Comparison of ENCODE assay signal across 28 cellular contexts in genomic region chr12:115988193-115988592, GRCh38.
DNase-seq lines count a peak whose midpoint lies in the region; ATAC-seq and TF ChIP-seq lines count a peak whose summit lies in the region.
"Had no signal": no experiment of that assay in that cellular context is flagged by ENCODE, and none has a peak within 500 bp of the region (broad histone marks: within the 10 kb centered on the region; RNA-seq: fewer than 3 reads in every experiment).

No MANE protein-coding gene starts in this region.

- H3K4me2 ChIP-seq in PC-3 (ENCODE audit: low read length): peak overlapping the region; percentile 34; the same call in 1 of the 2 replicates

- H3F3A ChIP-seq in PC-3 (ENCODE audit: low read length, unreplicated experiment): no peaks in the 10 kb centered on the region

- H3K79me2 ChIP-seq in PC-3 (ENCODE audit: low read length): peaks cover 32% of the 10 kb centered on the region

- H3K27ac ChIP-seq in PC-3 (ENCODE audit: low read length): no peak overlapping the region
- H3K27ac ChIP-seq in tibial artery: no peak overlapping the region
- no peak overlapping the region for H3K27ac ChIP-seq in lower lobe of right lung
- H3K27ac ChIP-seq: gastroesophageal sphincter, RWPE1, upper lobe of right lung had no signal

- POLR2A ChIA-PET in activated naive CD8-positive, alpha-beta T cell treated with anti-CD3 and anti-CD28 coated beads, Interleukin-2, amount 10 ng/mL, durations not matched to agents 7 days and 5 days (lab: Charles Lee): no interaction called here
- POLR2A ChIA-PET in PC-3 (lab: Charles Lee; ENCODE audit: unreplicated experiment): no interaction called here

- H3K27me3 ChIP-seq in PC-3 (ENCODE audit: low read length) (no peaks in the 10 kb centered on the region), tibial artery (no peaks in the 10 kb centered on the region), lower lobe of right lung (ENCODE audit: low read depth) (no peaks in the 10 kb centered on the region)
- H3K27me3 ChIP-seq: gastroesophageal sphincter, upper lobe of right lung had no signal

- no peaks in the 10 kb centered on the region for H3K9me3 Mint-ChIP-seq in activated naive CD8-positive, alpha-beta T cell treated with anti-CD3 and anti-CD28 coated beads, Interleukin-2, amount 10 ng/mL, durations not matched to agents 7 days and 5 days
- no peaks in the 10 kb centered on the region for H3K9me3 Mint-ChIP-seq in activated naive CD8-positive, alpha-beta T cell treated with anti-CD3 and anti-CD28 coated beads, Interleukin-2, amount 50 U/mL, for 24 hours
- H3K9me3 Mint-ChIP-seq in memory B cell: no peaks in the 10 kb centered on the region
- no peaks in the 10 kb centered on the region for H3K9me3 Mint-ChIP-seq in stimulated activated naive B cell treated with anti-CD40 and anti-IgM and Interleukin-4, amounts not matched to agents 10 μg/mL and 1 μg/mL and 100 μg/mL, for 72 hours
- H3K9me3 Mint-ChIP-seq: activated CD4-positive, alpha-beta memory T cell treated with anti-CD3 and anti-CD28 coated beads, Interleukin-2, amount 10 ng/mL, durations not matched to agents 7 days and 5 days; activated naive CD8-positive, alpha-beta T cell treated with anti-CD3 and anti-CD28 coated beads for 36 hours; central memory CD8-positive, alpha-beta T cell; IgD-negative memory B cell had no signal

- ATAC-seq in activated naive CD8-positive, alpha-beta T cell treated with anti-CD3 and anti-CD28 coated beads, Interleukin-2, amount 10 ng/mL, durations not matched to agents 7 days and 5 days (ENCODE audit: low read depth): no peak
- no peak for ATAC-seq in activated naive CD8-positive, alpha-beta T cell treated with anti-CD3 and anti-CD28 coated beads, Interleukin-2, amount 50 U/mL, for 24 hours
- 0 out of 2 replicates have a peak, but pooled peaks have one; percentile 14 for ATAC-seq in PC-3
- no peak for ATAC-seq in memory B cell (ENCODE audit: low read depth)
- no peak for ATAC-seq in stimulated activated naive B cell treated with anti-CD40 and anti-IgM and Interleukin-4, amounts not matched to agents 10 μg/mL and 1 μg/mL and 100 μg/mL, for 72 hours (replicated peaks)
- ATAC-seq in left ventricle myocardium superior: no peak
- no peak for ATAC-seq in lower lobe of right lung
- ATAC-seq: activated CD4-positive, CD25-positive, alpha-beta regulatory T cell treated with anti-CD3 and anti-CD28 coated beads, Interleukin-2, amount 50 U/mL, for 24 hours; gastroesophageal sphincter; left lobe of liver; right cardiac atrium; upper lobe of right lung had no signal

- H3K27me3 Mint-ChIP-seq in activated naive CD8-positive, alpha-beta T cell treated with anti-CD3 and anti-CD28 coated beads, Interleukin-2, amount 10 ng/mL, durations not matched to agents 7 days and 5 days: no peaks in the 10 kb centered on the region
- H3K27me3 Mint-ChIP-seq in activated naive CD8-positive, alpha-beta T cell treated with anti-CD3 and anti-CD28 coated beads, Interleukin-2, amount 50 U/mL, for 24 hours: no peaks in the 10 kb centered on the region
- no peaks in the 10 kb centered on the region for H3K27me3 Mint-ChIP-seq in memory B cell
- H3K27me3 Mint-ChIP-seq in stimulated activated naive B cell treated with anti-CD40 and anti-IgM and Interleukin-4, amounts not matched to agents 10 μg/mL and 1 μg/mL and 100 μg/mL, for 72 hours: no peaks in the 10 kb centered on the region
- H3K27me3 Mint-ChIP-seq: activated CD4-positive, alpha-beta memory T cell treated with anti-CD3 and anti-CD28 coated beads, Interleukin-2, amount 10 ng/mL, durations not matched to agents 7 days and 5 days; activated naive CD8-positive, alpha-beta T cell treated with anti-CD3 and anti-CD28 coated beads for 36 hours; central memory CD8-positive, alpha-beta T cell; IgD-negative memory B cell had no signal

- H3K9me2 ChIP-seq in PC-3 (replicated peaks; ENCODE audit: low read length): no peaks in the 10 kb centered on the region

- H4K20me1 ChIP-seq in PC-3 (ENCODE audit: low read length): peaks cover 4% of the 10 kb centered on the region; the same call in 1 of the 2 replicates

- H3K36me3 ChIP-seq in PC-3 (ENCODE audit: low read depth, low read length) (peaks cover 52% of the 10 kb centered on the region), tibial artery (peaks cover 21 to 65% (median 52%) of the 10 kb centered on the region in 3 donors), lower lobe of right lung (peaks cover 91% of the 10 kb centered on the region)

- peaks cover 22% of the 10 kb centered on the region for H3K4me1 Mint-ChIP-seq in activated naive CD8-positive, alpha-beta T cell treated with anti-CD3 and anti-CD28 coated beads, Interleukin-2, amount 10 ng/mL, durations not matched to agents 7 days and 5 days
- peaks cover 20% of the 10 kb centered on the region for H3K4me1 Mint-ChIP-seq in activated naive CD8-positive, alpha-beta T cell treated with anti-CD3 and anti-CD28 coated beads, Interleukin-2, amount 50 U/mL, for 24 hours
- H3K4me1 Mint-ChIP-seq in memory B cell: peaks cover 23% of the 10 kb centered on the region
- peaks cover 24 to 33% of the 10 kb centered on the region in 2 donors for H3K4me1 Mint-ChIP-seq in stimulated activated naive B cell treated with anti-CD40 and anti-IgM and Interleukin-4, amounts not matched to agents 10 μg/mL and 1 μg/mL and 100 μg/mL, for 72 hours

- no peak overlapping the region for H3K9ac ChIP-seq in PC-3 (ENCODE audit: low read length)

- H3K4me3 ChIP-seq in PC-3 (ENCODE audit: low read length) (no peak overlapping the region), tibial artery (no peak overlapping the region), lower lobe of right lung (no peak overlapping the region)
- H3K4me3 ChIP-seq: gastroesophageal sphincter, upper lobe of right lung had no signal

- H3K9me3 ChIP-seq in PC-3 (ENCODE audit: low read length) (no peaks in the 10 kb centered on the region), tibial artery (no peaks in the 10 kb centered on the region), lower lobe of right lung (no peaks in the 10 kb centered on the region)
- H3K9me3 ChIP-seq: gastroesophageal sphincter, upper lobe of right lung had no signal

- TF ChIP-seq CTCF in PC-3 (conservative IDR thresholded peaks at IDR 0.05; ENCODE audit: low read depth, low read length) (no peak), tibial artery (IDR thresholded peaks at IDR 0.05) (no peak), lower lobe of right lung (IDR thresholded peaks at IDR 0.05) (no peak)

- BruUV-seq in PC-3 (replicated peaks; lab: Mats Ljungman, UMichigan): no TSS peak

- no peak overlapping the region for H2AFZ ChIP-seq in PC-3 (ENCODE audit: low read length)

- H3K36me3 Mint-ChIP-seq in activated naive CD8-positive, alpha-beta T cell treated with anti-CD3 and anti-CD28 coated beads, Interleukin-2, amount 10 ng/mL, durations not matched to agents 7 days and 5 days: peaks cover 43% of the 10 kb centered on the region
- peaks cover 26% of the 10 kb centered on the region for H3K36me3 Mint-ChIP-seq in activated naive CD8-positive, alpha-beta T cell treated with anti-CD3 and anti-CD28 coated beads, Interleukin-2, amount 50 U/mL, for 24 hours (ENCODE audit: low read depth)
- H3K36me3 Mint-ChIP-seq in memory B cell: peaks cover 38% of the 10 kb centered on the region
- peaks cover 45 to 60% of the 10 kb centered on the region in 2 donors for H3K36me3 Mint-ChIP-seq in stimulated activated naive B cell treated with anti-CD40 and anti-IgM and Interleukin-4, amounts not matched to agents 10 μg/mL and 1 μg/mL and 100 μg/mL, for 72 hours

- H3K4me1 ChIP-seq in PC-3 (ENCODE audit: insufficient read depth, low read length) (peaks cover 17% of the 10 kb centered on the region), tibial artery (peaks cover 0 to 16% (median 0%) of the 10 kb centered on the region in 4 donors), lower lobe of right lung (peaks cover 10% of the 10 kb centered on the region)

- H3K4me3 Mint-ChIP-seq in activated naive CD8-positive, alpha-beta T cell treated with anti-CD3 and anti-CD28 coated beads, Interleukin-2, amount 10 ng/mL, durations not matched to agents 7 days and 5 days: peak overlapping the region; percentile 31
- H3K4me3 Mint-ChIP-seq in activated naive CD8-positive, alpha-beta T cell treated with anti-CD3 and anti-CD28 coated beads, Interleukin-2, amount 50 U/mL, for 24 hours: no peak overlapping the region
- no peak overlapping the region for H3K4me3 Mint-ChIP-seq in memory B cell
- H3K4me3 Mint-ChIP-seq in stimulated activated naive B cell treated with anti-CD40 and anti-IgM and Interleukin-4, amounts not matched to agents 10 μg/mL and 1 μg/mL and 100 μg/mL, for 72 hours: no peak overlapping the region
- H3K4me3 Mint-ChIP-seq: activated CD4-positive, alpha-beta memory T cell treated with anti-CD3 and anti-CD28 coated beads, Interleukin-2, amount 10 ng/mL, durations not matched to agents 7 days and 5 days; activated naive CD8-positive, alpha-beta T cell treated with anti-CD3 and anti-CD28 coated beads for 36 hours; central memory CD8-positive, alpha-beta T cell had no signal

- intact Hi-C loops in PC-3 (cut with micrococcal nuclease) (no loop called here), tibial artery (cut with DNase I; ENCODE audit: low total_unique reads) (no loop called here), left ventricle myocardium superior (cut with micrococcal nuclease) (no loop called here), lower lobe of right lung (cut with DNase I) (no loop called here)

- CTCF ChIA-PET in PC-3 (lab: Charles Lee): interaction anchor here (0.6 kb wide), 1 partner anchor 358 kb away, joined by 5 read pairs; no protein-coding TSS in a partner anchor

- peak overlapping the region; percentile 61 for H3K27ac Mint-ChIP-seq in activated naive CD8-positive, alpha-beta T cell treated with anti-CD3 and anti-CD28 coated beads, Interleukin-2, amount 10 ng/mL, durations not matched to agents 7 days and 5 days
- no peak overlapping the region for H3K27ac Mint-ChIP-seq in activated naive CD8-positive, alpha-beta T cell treated with anti-CD3 and anti-CD28 coated beads, Interleukin-2, amount 50 U/mL, for 24 hours
- H3K27ac Mint-ChIP-seq in memory B cell: peak overlapping the region; percentile 39
- H3K27ac Mint-ChIP-seq in stimulated activated naive B cell treated with anti-CD40 and anti-IgM and Interleukin-4, amounts not matched to agents 10 μg/mL and 1 μg/mL and 100 μg/mL, for 72 hours: peak overlapping the region; percentile 27
- H3K27ac Mint-ChIP-seq: activated CD4-positive, alpha-beta memory T cell treated with anti-CD3 and anti-CD28 coated beads, Interleukin-2, amount 10 ng/mL, durations not matched to agents 7 days and 5 days; activated naive CD8-positive, alpha-beta T cell treated with anti-CD3 and anti-CD28 coated beads for 36 hours had no signal

- DNase-seq in activated naive CD8-positive, alpha-beta T cell treated with anti-CD3 and anti-CD28 coated beads, Interleukin-2, amount 10 ng/mL, durations not matched to agents 7 days and 5 days: no peak
- no peak for DNase-seq in activated naive CD8-positive, alpha-beta T cell treated with anti-CD3 and anti-CD28 coated beads, Interleukin-2, amount 50 U/mL, for 24 hours
- no peak for DNase-seq in PC-3
- DNase-seq in memory B cell (ENCODE audit: low spot score in 2 of 2): no peak
- no peak for DNase-seq in stimulated activated naive B cell treated with anti-CD40 and anti-IgM and Interleukin-4, amounts not matched to agents 10 μg/mL and 1 μg/mL and 100 μg/mL, for 72 hours
- DNase-seq in tibial artery: no peak
- DNase-seq in left ventricle myocardium superior: no peak
- no peak for DNase-seq in lower lobe of right lung
- DNase-seq: ACHN; activated CD4-positive, alpha-beta memory T cell treated with anti-CD3 and anti-CD28 coated beads, Interleukin-2, amount 10 ng/mL, durations not matched to agents 7 days and 5 days; activated naive CD8-positive, alpha-beta T cell treated with anti-CD3 and anti-CD28 coated beads for 36 hours; dermis blood vessel endothelial cell; DND-41; midbrain; NCI-H1105; NCI-H2029; NCI-H345; NCI-H748 treated with DMSO at 0.1 percent for 48 hours; right cardiac atrium; stimulated activated CD4-positive, alpha-beta T cell treated with anti-CD3 and anti-CD28 coated beads, Interleukin-4, amount 100 ng/mL, for 1 hour; substantia nigra; upper lobe of right lung had no signal
